In genomic region chr1:218592688-218593087, GRCh38 we compare ENCODE assay signal across 19 cellular contexts.
DNase-seq lines count a peak whose midpoint lies in the region; ATAC-seq, FAIRE-seq and TF ChIP-seq lines count a peak whose summit lies in the region.
"Had no signal": no experiment of that assay in that cellular context is flagged by ENCODE, and none has a peak within 500 bp of the region (broad histone marks: within the 10 kb centered on the region; RNA-seq: fewer than 3 reads in every experiment).

No MANE protein-coding gene starts in this region.

- H3K9me3 Mint-ChIP-seq in Calu3 (ENCODE audit: low read depth, unreplicated experiment) = peaks cover 13% of the 10 kb centered on the region

- TF ChIP-seq POLR2A in GM18505 (IDR thresholded peaks at IDR 0.05; ENCODE audit: borderline replicate concordance, extremely low read depth, insufficient read depth, insufficient read length) = no peak

- H3K27ac ChIP-seq in mesodermal cell (ENCODE audit: low read depth, low read length, severe bottlenecking) = peak overlapping the region; percentile 90
- H3K27ac ChIP-seq in substantia nigra (ENCODE audit: low read depth, low read length, poor library complexity, severe bottlenecking) = no peak overlapping the region
- H3K27ac ChIP-seq: prostate gland had no signal

- ATAC-seq in GM18505 (IDR thresholded peaks at IDR 0.05; ENCODE audit: unreplicated experiment) = no peak
- ATAC-seq: esophagus mucosa, left cardiac atrium had no signal

- no peak overlapping the region for H3K4me3 ChIP-seq in bronchial epithelial cell (ENCODE audit: low read depth, low read length)
- no peak overlapping the region for H3K4me3 ChIP-seq in mesodermal cell (ENCODE audit: extremely low read depth, insufficient read depth, low read length, poor library complexity, severe bottlenecking)
- H3K4me3 ChIP-seq: prostate gland had no signal

- H3K27ac Mint-ChIP-seq in Calu3 (ENCODE audit: unreplicated experiment) = peak overlapping the region; percentile 34

- FAIRE-seq in bronchial epithelial cell (lab: Jason Lieb, UNC) = no peak

- H3K27me3 ChIP-seq in bronchial epithelial cell (ENCODE audit: control insufficient read depth, insufficient read depth, low read length) = no peaks in the 10 kb centered on the region

- H3K36me3 ChIP-seq in bronchial epithelial cell (ENCODE audit: control insufficient read depth, insufficient read depth, low read length) (no peaks in the 10 kb centered on the region), mesodermal cell (ENCODE audit: control insufficient read depth, insufficient read depth, low read length) (no peaks in the 10 kb centered on the region)
- H3K36me3 ChIP-seq: prostate gland had no signal

- TF ChIP-seq CTCF in Calu3 (IDR thresholded peaks at IDR 0.05; ENCODE audit: unreplicated experiment) (no peak), bronchial epithelial cell (IDR thresholded peaks at IDR 0.05; ENCODE audit: insufficient read depth, low read length, severe bottlenecking) (no peak)

- H3K9me3 ChIP-seq in mesodermal cell (ENCODE audit: control insufficient read depth, low read length) = peaks cover 7% of the 10 kb centered on the region
- H3K9me3 ChIP-seq: prostate gland had no signal

- no peak overlapping the region for H3K4me3 Mint-ChIP-seq in Calu3 (ENCODE audit: low read depth, unreplicated experiment)

- WGBS in mesodermal cell (ENCODE audit: insufficient coverage in 2 of 2), 2 experiments = 81% methylated on average over 2 of the region's 2 CpGs; no CpG with 5 or more reads in 1 of the 2 experiments

- no peaks in the 10 kb centered on the region for H3K36me3 Mint-ChIP-seq in Calu3 (ENCODE audit: insufficient read depth, unreplicated experiment)

- H3K4me1 ChIP-seq in mesodermal cell (ENCODE audit: control insufficient read depth, insufficient read depth, low read length, poor library complexity, severe bottlenecking) = peaks cover 9% of the 10 kb centered on the region
- H3K4me1 ChIP-seq: prostate gland had no signal

- H3K4me1 Mint-ChIP-seq in Calu3 (ENCODE audit: low read depth, unreplicated experiment) = peaks cover 56% of the 10 kb centered on the region

- DNase-seq in Calu3 (no peak), M059J (ENCODE audit: low read depth) (peak; percentile 78), bronchial epithelial cell (ENCODE audit: low read depth) (peak; percentile 41), substantia nigra (lab: John Stamatoyannopoulos, UW) (no peak), DMS 273 (lab: John Stamatoyannopoulos, UW; ENCODE audit: unreplicated experiment) (no peak), glomerular visceral epithelial cell (ENCODE audit: extremely low spot score) (no peak)
- DNase-seq: activated CD4-positive, CD25-positive, alpha-beta regulatory T cell treated with anti-CD3 and anti-CD28 coated beads, Interleukin-2, amount 50 U/mL, for 72 hours; activated effector memory CD4-positive, alpha-beta T cell treated with anti-CD3 and anti-CD28 coated beads, Interleukin-2, amount 50 U/mL, for 16 hours; AML-193; anterior cingulate cortex; cortex of kidney; DMS 273 treated with DMSO at 0.1 percent for 48 hours; left cardiac atrium; NCI-H146; NCI-H526 had no signal

- no TSS peak for BruUV-seq in Calu3 (replicated peaks; lab: Mats Ljungman, UMichigan)

- intact Hi-C loops in Calu3 (cut with micrococcal nuclease; ENCODE audit: unreplicated experiment) = no loop called here

- H3K27me3 Mint-ChIP-seq in Calu3 (ENCODE audit: unreplicated experiment) = no peaks in the 10 kb centered on the region

- CTCF ChIA-PET in Calu3 (lab: Charles Lee) = no interaction called here

Comparison
In these comparisons a context has a peak if more than half of its experiments do, and no peak if none do; other contexts are left out.
1. DNase-seq: peak in M059J (single experiment) and bronchial epithelial cell (single experiment); none in Calu3 (single experiment), substantia nigra (0 of 49), DMS 273 (single experiment) and glomerular visceral epithelial cell (single experiment).